ENCODE assay signal across 1 cellular context in the genomic region with DNA sequence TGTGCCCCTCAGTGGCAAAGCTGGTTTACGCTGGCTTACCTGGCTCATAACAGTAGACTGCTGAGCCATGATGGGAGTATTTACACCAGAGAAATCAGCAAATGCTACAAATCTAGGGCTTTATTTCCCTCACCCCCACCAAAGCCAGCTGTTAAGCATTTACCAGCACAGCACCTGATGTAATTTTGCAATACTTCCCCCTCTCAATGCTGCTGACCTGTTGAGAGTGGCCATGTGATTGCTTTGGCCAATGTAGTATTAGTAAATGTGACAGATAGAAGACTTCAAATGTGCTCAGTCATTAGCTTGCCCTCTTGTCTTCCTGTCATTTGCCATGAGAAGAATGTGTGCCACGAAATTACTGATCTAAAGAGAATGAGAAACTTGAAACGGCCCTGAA.
A peak's percentile ranks its signal among the peaks of the same experiment; 100 is the strongest.
TF ChIP-seq lines count a peak whose summit lies in the region.

No MANE protein-coding gene starts in this region.

TF ChIP-seq in K562, 482 proteins besides CTCF, POLR2A, EP300 and RAD21:
- TF ChIP-seq, protein P1, sequence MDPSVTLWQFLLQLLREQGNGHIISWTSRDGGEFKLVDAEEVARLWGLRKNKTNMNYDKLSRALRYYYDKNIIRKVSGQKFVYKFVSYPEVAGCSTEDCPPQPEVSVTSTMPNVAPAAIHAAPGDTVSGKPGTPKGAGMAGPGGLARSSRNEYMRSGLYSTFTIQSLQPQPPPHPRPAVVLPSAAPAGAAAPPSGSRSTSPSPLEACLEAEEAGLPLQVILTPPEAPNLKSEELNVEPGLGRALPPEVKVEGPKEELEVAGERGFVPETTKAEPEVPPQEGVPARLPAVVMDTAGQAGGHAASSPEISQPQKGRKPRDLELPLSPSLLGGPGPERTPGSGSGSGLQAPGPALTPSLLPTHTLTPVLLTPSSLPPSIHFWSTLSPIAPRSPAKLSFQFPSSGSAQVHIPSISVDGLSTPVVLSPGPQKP (CRISPR knock-in tag; IDR thresholded peaks at IDR 0.05), result no peak
- peak; percentile 42; the same call in 1 of the 2 replicates for TF ChIP-seq USF1 (CRISPR knock-in tag; IDR thresholded peaks at IDR 0.05)
- TF ChIP-seq BRF1 (IDR thresholded peaks at IDR 0.05; ENCODE audit: borderline replicate concordance, extremely low read depth, insufficient read length), result no peak
- 0 out of 2 replicates have a peak, but pooled peaks have one; percentile 0 for TF ChIP-seq ZNF316 (IDR thresholded peaks at IDR 0.05)
- TF ChIP-seq CEBPB (tag; IDR thresholded peaks at IDR 0.05), result peak; percentile 64
- TF ChIP-seq, protein P2, sequence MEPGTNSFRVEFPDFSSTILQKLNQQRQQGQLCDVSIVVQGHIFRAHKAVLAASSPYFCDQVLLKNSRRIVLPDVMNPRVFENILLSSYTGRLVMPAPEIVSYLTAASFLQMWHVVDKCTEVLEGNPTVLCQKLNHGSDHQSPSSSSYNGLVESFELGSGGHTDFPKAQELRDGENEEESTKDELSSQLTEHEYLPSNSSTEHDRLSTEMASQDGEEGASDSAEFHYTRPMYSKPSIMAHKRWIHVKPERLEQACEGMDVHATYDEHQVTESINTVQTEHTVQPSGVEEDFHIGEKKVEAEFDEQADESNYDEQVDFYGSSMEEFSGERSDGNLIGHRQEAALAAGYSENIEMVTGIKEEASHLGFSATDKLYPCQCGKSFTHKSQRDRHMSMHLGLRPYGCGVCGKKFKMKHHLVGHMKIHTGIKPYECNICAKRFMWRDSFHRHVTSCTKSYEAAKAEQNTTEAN (CRISPR knock-in tag; IDR thresholded peaks at IDR 0.05), result no peak
- no peak for TF ChIP-seq SAFB2 (IDR thresholded peaks at IDR 0.05; ENCODE audit: borderline replicate concordance, low read depth, low read length, severe bottlenecking)
- TF ChIP-seq ARID1B (IDR thresholded peaks at IDR 0.05), result no peak
- TF ChIP-seq USF2 (CRISPR knock-in tag; IDR thresholded peaks at IDR 0.05), result 0 out of 2 replicates have a peak, but pooled peaks have one; percentile 9
- no peak for TF ChIP-seq GABPB1 (CRISPR knock-in tag; IDR thresholded peaks at IDR 0.05)
